ENCODE assay signal across 17 cellular contexts in genomic region chr2:213101109-213101508, GRCh38. TPM values are rescaled to one million over a fixed set of nuclear protein-coding genes. Genes with fewer than 3 reads are reported as not detected.
DNase-seq lines count a peak whose midpoint lies in the region; ATAC-seq and TF ChIP-seq lines count a peak whose summit lies in the region.
"Had no signal": no experiment of that assay in that cellular context is flagged by ENCODE, and none has a peak within 500 bp of the region (broad histone marks: within the 10 kb centered on the region; RNA-seq: fewer than 3 reads in every experiment).

No MANE protein-coding gene starts in this region.

- H3K4me3 Mint-ChIP-seq in MCF 10A (ENCODE audit: unreplicated experiment) = no peak overlapping the region
- H3K4me3 Mint-ChIP-seq in central memory CD8-positive, alpha-beta T cell = no peak overlapping the region
- peak overlapping the region; percentile 64 for H3K4me3 Mint-ChIP-seq in natural killer cell

- dilution Hi-C loops in mammary epithelial cell (cut with HindIII; ENCODE audit: low sequenced_read_pairs) = no loop called here

- no peaks in the 10 kb centered on the region for H4K20me1 ChIP-seq in mammary epithelial cell (ENCODE audit: insufficient read depth, low read length)
- H4K20me1 ChIP-seq: BLaER1 treated with 17β-estradiol and CSF1 and Interleukin-3, amounts not matched to agents 10 nM and 100 nM had no signal

- H3K4me1 ChIP-seq in mammary epithelial cell (ENCODE audit: insufficient read depth, low read length) = peaks cover 6% of the 10 kb centered on the region
- H3K4me1 ChIP-seq: A549; BLaER1 treated with 17β-estradiol and CSF1 and Interleukin-3, amounts not matched to agents 10 nM and 100 nM; Caco-2 had no signal

- DNase-seq in mammary epithelial cell (peak; percentile 32), MCF 10A (ENCODE audit: unreplicated experiment) (no peak), natural killer cell (no peak), NCI-H146 treated with DMSO at 0.1 percent for 48 hours (lab: John Stamatoyannopoulos, UW; ENCODE audit: unreplicated experiment) (no peak), SKM-1 treated with dmso at 0.1 percent for 144 hours (lab: John Stamatoyannopoulos, UW; ENCODE audit: unreplicated experiment) (no peak)
- DNase-seq in central memory CD8-positive, alpha-beta T cell (ENCODE audit: low spot score in 2 of 2) = no peak
- DNase-seq: Caco-2, NCI-H1048, NCI-H1436 treated with DMSO at 0.1 percent for 48 hours, NCI-H2081 treated with DMSO at 0.1 percent for 48 hours, NCI-H2227 treated with DMSO at 0.1 percent for 48 hours, NCI-H524, SHP77 treated with DMSO at 0.1 percent for 48 hours had no signal

- H3K4me2 ChIP-seq in mammary epithelial cell (ENCODE audit: insufficient read depth, low read depth, low read length) = no peak overlapping the region
- H3K4me2 ChIP-seq: A549; BLaER1 treated with 17β-estradiol and CSF1 and Interleukin-3, amounts not matched to agents 10 nM and 100 nM had no signal

- ATAC-seq in central memory CD8-positive, alpha-beta T cell (replicated peaks; ENCODE audit: extremely low read depth, poor library complexity, severe bottlenecking) = no peak
- ATAC-seq in natural killer cell (no peak), GM18517 (IDR thresholded peaks at IDR 0.05; ENCODE audit: unreplicated experiment) (no peak)
- ATAC-seq: A549, K562 had no signal

- CTCF ChIA-PET in mammary epithelial cell (lab: Charles Lee; ENCODE audit: low non-redundant PET) = no interaction called here
- CTCF ChIA-PET in MCF 10A (lab: Yijun Ruan, JAX) = no interaction called here

- intact Hi-C loops in mammary epithelial cell (cut with micrococcal nuclease) = no loop called here
- intact Hi-C loops in MCF 10A (cut with micrococcal nuclease) = no loop called here
- intact Hi-C loops in natural killer cell (cut with micrococcal nuclease) = loop anchor here (5.0 kb wide), 2 partner anchors 144 to 284 kb away; no protein-coding TSS in a partner anchor

- H3K36me3 Mint-ChIP-seq in MCF 10A (ENCODE audit: insufficient read depth, unreplicated experiment) (no peaks in the 10 kb centered on the region), natural killer cell (no peaks in the 10 kb centered on the region)
- peaks cover 4% of the 10 kb centered on the region for H3K36me3 Mint-ChIP-seq in central memory CD8-positive, alpha-beta T cell (ENCODE audit: insufficient read depth)

- H3K27me3 Mint-ChIP-seq in MCF 10A (ENCODE audit: insufficient read depth, unreplicated experiment) (no peaks in the 10 kb centered on the region), natural killer cell (ENCODE audit: low read depth in 2 of 2) (no peaks in the 10 kb centered on the region)
- no peaks in the 10 kb centered on the region for H3K27me3 Mint-ChIP-seq in central memory CD8-positive, alpha-beta T cell

- BruUV-seq in mammary epithelial cell (replicated peaks; lab: Mats Ljungman, UMichigan) = no TSS peak
- BruUV-seq in MCF 10A (replicated peaks; lab: Mats Ljungman, UMichigan) = no TSS peak

- POLR2A ChIA-PET in MCF 10A (lab: Yijun Ruan, JAX) = interaction anchor here (0.7 kb wide), 1 partner anchor 20 kb away, joined by 3 read pairs; no protein-coding TSS in a partner anchor

- in situ Hi-C loops in mammary epithelial cell (cut with MboI; ENCODE audit: low sequenced_read_pairs in 2 of 2) = no loop called here

- H3K79me2 ChIP-seq in mammary epithelial cell (ENCODE audit: insufficient read depth, low read length) = no peaks in the 10 kb centered on the region

- no peak overlapping the region for H3K4me3 ChIP-seq in mammary epithelial cell (replicated peaks in 1 of 3; ENCODE audit: insufficient read depth in 1 of 3, low read depth in 2 of 3, low read length in 3 of 3)
- H3K4me3 ChIP-seq: A549; BLaER1 treated with 17β-estradiol and CSF1 and Interleukin-3, amounts not matched to agents 10 nM and 100 nM; K562 had no signal

- H3K9me3 ChIP-seq in mammary epithelial cell (replicated peaks; ENCODE audit: insufficient read depth, low read length) = no peaks in the 10 kb centered on the region
- H3K9me3 ChIP-seq: A549; BLaER1 treated with 17β-estradiol and CSF1 and Interleukin-3, amounts not matched to agents 10 nM and 100 nM; Caco-2 had no signal

- H3K4me1 Mint-ChIP-seq in MCF 10A (ENCODE audit: insufficient read depth, unreplicated experiment) (peaks cover 10% of the 10 kb centered on the region), natural killer cell (peaks cover 68 to 73% of the 10 kb centered on the region in 2 donors)
- H3K4me1 Mint-ChIP-seq in central memory CD8-positive, alpha-beta T cell = peaks cover 17% of the 10 kb centered on the region

- H3K27me3 ChIP-seq in mammary epithelial cell (ENCODE audit: insufficient read depth, low read length) = no peaks in the 10 kb centered on the region
- H3K27me3 ChIP-seq: BLaER1 treated with 17β-estradiol and CSF1 and Interleukin-3, amounts not matched to agents 10 nM and 100 nM had no signal

- H3K9me3 Mint-ChIP-seq in MCF 10A (ENCODE audit: unreplicated experiment) (no peaks in the 10 kb centered on the region), natural killer cell (no peaks in the 10 kb centered on the region)
- peaks cover 5% of the 10 kb centered on the region for H3K9me3 Mint-ChIP-seq in central memory CD8-positive, alpha-beta T cell

- H3K9ac ChIP-seq in mammary epithelial cell (ENCODE audit: insufficient read depth, low read length) = no peak overlapping the region
- H3K9ac ChIP-seq: BLaER1 treated with 17β-estradiol and CSF1 and Interleukin-3, amounts not matched to agents 10 nM and 100 nM had no signal

- no peak for TF ChIP-seq CTCF in mammary epithelial cell (conservative IDR thresholded peaks at IDR 0.05 in 1 of 2, IDR thresholded peaks at IDR 0.05 in 1 of 2; ENCODE audit: extremely low read depth in 1 of 2, insufficient read depth in 1 of 2, low read depth in 1 of 2, low read length in 2 of 2)
- TF ChIP-seq CTCF in MCF 10A (IDR thresholded peaks at IDR 0.05; ENCODE audit: unreplicated experiment) = no peak
- TF ChIP-seq CTCF in natural killer cell (IDR thresholded peaks at IDR 0.05) = no peak

- no peak overlapping the region for H3K27ac ChIP-seq in mammary epithelial cell (ENCODE audit: insufficient read depth, low read depth, low read length)
- H3K27ac ChIP-seq: A549; BLaER1 treated with 17β-estradiol and CSF1 and Interleukin-3, amounts not matched to agents 10 nM and 100 nM had no signal

- 57% methylated on average over 1 of the region's 1 CpG for WGBS in mammary epithelial cell (ENCODE audit: low coverage, missing lambda C conversion rate)

- no peak overlapping the region for H3K27ac Mint-ChIP-seq in MCF 10A (ENCODE audit: low read depth, unreplicated experiment)
- H3K27ac Mint-ChIP-seq in central memory CD8-positive, alpha-beta T cell (ENCODE audit: low read depth) = peak overlapping the region; percentile 63
- H3K27ac Mint-ChIP-seq in natural killer cell = peak overlapping the region; percentile 74 to 84

- no peak overlapping the region for H2AFZ ChIP-seq in mammary epithelial cell (ENCODE audit: low read depth, low read length)

- no peaks in the 10 kb centered on the region for H3K36me3 ChIP-seq in mammary epithelial cell (ENCODE audit: insufficient read depth, low read length)
- H3K36me3 ChIP-seq: BLaER1 treated with 17β-estradiol and CSF1 and Interleukin-3, amounts not matched to agents 10 nM and 100 nM had no signal

RNA-seq across cellular contexts. Expression of gene IKZF2, which starts 50.3 kb away (rescaled TPM):
- 10 to 100 TPM; 17.3 to 27.9 TPM for total RNA-seq in mammary epithelial cell
- polyA plus RNA-seq in mammary epithelial cell = 6.4 TPM
- polyA minus RNA-seq in mammary epithelial cell = 2.6 TPM
- 6.0 and 8.8 TPM in 2 replicates for total RNA-seq in MCF 10A (2022)
- total RNA-seq in natural killer cell = 100 to 1,000 TPM in 2 of 3 donors, 10 to 100 TPM in 1; 74.4 to 162 (median 133) TPM
